15 cellular contexts compared by ENCODE assay signal in genomic region chr12:122503147-122503751, GRCh38. TPM values are rescaled to one million over a fixed set of nuclear protein-coding genes. Genes with fewer than 3 reads are reported as not detected.
DNase-seq lines count a peak whose midpoint lies in the region; ATAC-seq and TF ChIP-seq lines count a peak whose summit lies in the region.
"Had no signal": no experiment of that assay in that cellular context is flagged by ENCODE, and none has a peak within 500 bp of the region (broad histone marks: within the 10 kb centered on the region; RNA-seq: fewer than 3 reads in every experiment).

No MANE protein-coding gene starts in this region.

- no peaks in the 10 kb centered on the region for H3K27me3 Mint-ChIP-seq in activated CD4-positive, alpha-beta T cell treated with anti-CD3 and anti-CD28 coated beads, Interleukin-2, amount 10 ng/mL, durations not matched to agents 24 days and 14 days
- H3K27me3 Mint-ChIP-seq in T-cell (no peaks in the 10 kb centered on the region), nephron progenitor cell (ENCODE audit: low read depth, poor library complexity) (no peaks in the 10 kb centered on the region)
- H3K27me3 Mint-ChIP-seq: naive B cell had no signal

- ATAC-seq in T-cell (replicated peaks in 1 of 4) (no peak), HG02852 (IDR thresholded peaks at IDR 0.05; ENCODE audit: unreplicated experiment) (no peak)
- ATAC-seq: lower lobe of right lung had no signal

- TF ChIP-seq CTCF in nephron progenitor cell (IDR thresholded peaks at IDR 0.05): no peak

- peaks cover 25% of the 10 kb centered on the region for H3K4me1 Mint-ChIP-seq in activated CD4-positive, alpha-beta T cell treated with anti-CD3 and anti-CD28 coated beads, Interleukin-2, amount 10 ng/mL, durations not matched to agents 24 days and 14 days
- H3K4me1 Mint-ChIP-seq in T-cell (peaks cover 30 to 35% (median 32%) of the 10 kb centered on the region in 3 donors), nephron progenitor cell (peaks cover 28% of the 10 kb centered on the region)

- peak overlapping the region; percentile 7 for H3K27ac ChIP-seq in epithelial cell of prostate
- H3K27ac ChIP-seq: lower lobe of right lung had no signal

- no peak overlapping the region for H3K4me3 Mint-ChIP-seq in activated CD4-positive, alpha-beta T cell treated with anti-CD3 and anti-CD28 coated beads, Interleukin-2, amount 10 ng/mL, durations not matched to agents 24 days and 14 days
- no peak overlapping the region for H3K4me3 Mint-ChIP-seq in T-cell
- H3K4me3 Mint-ChIP-seq in nephron progenitor cell: no peak overlapping the region
- H3K4me3 Mint-ChIP-seq: immature natural killer cell had no signal

- H3K27ac Mint-ChIP-seq in activated CD4-positive, alpha-beta T cell treated with anti-CD3 and anti-CD28 coated beads, Interleukin-2, amount 10 ng/mL, durations not matched to agents 24 days and 14 days: peak overlapping the region; percentile 29
- peak overlapping the region; percentile 34 to 49 for H3K27ac Mint-ChIP-seq in T-cell
- H3K27ac Mint-ChIP-seq in nephron progenitor cell: no peak overlapping the region

- no peaks in the 10 kb centered on the region for H3K9me3 Mint-ChIP-seq in activated CD4-positive, alpha-beta T cell treated with anti-CD3 and anti-CD28 coated beads, Interleukin-2, amount 10 ng/mL, durations not matched to agents 24 days and 14 days
- H3K9me3 Mint-ChIP-seq in T-cell (no peaks in the 10 kb centered on the region), nephron progenitor cell (no peaks in the 10 kb centered on the region)
- H3K9me3 Mint-ChIP-seq: immature natural killer cell, naive B cell had no signal

- POLR2A ChIA-PET in T-cell (lab: Charles Lee): interaction anchor here (0.6 to 1.5 kb wide), 8 partner anchors 10 to 689 kb away, joined by 3 to 4 read pairs (median 4); partner anchors contain the start of gene RSRC2 (in 1 of the 2)

- H3K36me3 Mint-ChIP-seq in activated CD4-positive, alpha-beta T cell treated with anti-CD3 and anti-CD28 coated beads, Interleukin-2, amount 10 ng/mL, durations not matched to agents 24 days and 14 days (ENCODE audit: low read depth): peaks cover 49% of the 10 kb centered on the region
- H3K36me3 Mint-ChIP-seq in T-cell (peaks cover 36% of the 10 kb centered on the region), nephron progenitor cell (ENCODE audit: low read depth) (peaks cover 68% of the 10 kb centered on the region)

- TF ChIP-seq POLR2A in GM19193 (IDR thresholded peaks at IDR 0.05; ENCODE audit: extremely low read depth, insufficient read depth, insufficient read length): peak; percentile 5

- no peak for DNase-seq in activated CD4-positive, alpha-beta T cell treated with anti-CD3 and anti-CD28 coated beads, Interleukin-2, amount 10 ng/mL, durations not matched to agents 24 days and 14 days
- no peak for DNase-seq in activated CD4-positive, alpha-beta T cell treated with anti-CD3 and anti-CD28 coated beads for 48 hours
- DNase-seq in T-cell: no peak
- no peak for DNase-seq in epithelial cell of prostate (ENCODE audit: low read depth, low spot score)
- no peak for DNase-seq in COLO829 (ENCODE audit: low spot score)
- DNase-seq in nephron progenitor cell: no peak
- DNase-seq: esophagus squamous epithelium, glutamatergic neuron, immature natural killer cell, lower lobe of right lung, naive B cell, NCI-H1436 treated with DMSO at 0.1 percent for 48 hours, retina had no signal

- intact Hi-C loops in activated CD4-positive, alpha-beta T cell treated with anti-CD3 and anti-CD28 coated beads, Interleukin-2, amount 10 ng/mL, durations not matched to agents 24 days and 14 days (cut with micrococcal nuclease): no loop called here

- CTCF ChIA-PET in T-cell (lab: Charles Lee): interaction anchor here in 1 of 2 donors (1.0 kb wide), 1 partner anchor 23 kb away, joined by 3 read pairs; no protein-coding TSS in a partner anchor

RNA-seq across cellular contexts. Expression of gene ZCCHC8, which starts 2.5 kb away (rescaled TPM):
- total RNA-seq in activated CD4-positive, alpha-beta T cell treated with anti-CD3 and anti-CD28 coated beads, Interleukin-2, amount 10 ng/mL, durations not matched to agents 24 days and 14 days: 41.4 and 41.9 TPM in 2 replicates
- total RNA-seq in T-cell: 10 to 100 TPM; 41.9 to 49.5 (median 45.3) TPM

RNA-seq across cellular contexts. Expression of gene RSRC2, which starts 23.5 kb away (rescaled TPM):
- total RNA-seq in activated CD4-positive, alpha-beta T cell treated with anti-CD3 and anti-CD28 coated beads, Interleukin-2, amount 10 ng/mL, durations not matched to agents 24 days and 14 days: 99.7 and 101 TPM in 2 replicates
- 100 to 1,000 TPM in 3 of 5 donors, 10 to 100 TPM in 2; 92.8 to 237 (median 108) TPM for total RNA-seq in T-cell

RNA-seq across cellular contexts. Expression of gene KNTC1, which starts 23.8 kb away (rescaled TPM):
- 128 and 129 TPM in 2 replicates for total RNA-seq in activated CD4-positive, alpha-beta T cell treated with anti-CD3 and anti-CD28 coated beads, Interleukin-2, amount 10 ng/mL, durations not matched to agents 24 days and 14 days
- 10 to 100 TPM; 26.2 to 35.7 (median 29.2) TPM for total RNA-seq in T-cell
